In the genomic region with DNA sequence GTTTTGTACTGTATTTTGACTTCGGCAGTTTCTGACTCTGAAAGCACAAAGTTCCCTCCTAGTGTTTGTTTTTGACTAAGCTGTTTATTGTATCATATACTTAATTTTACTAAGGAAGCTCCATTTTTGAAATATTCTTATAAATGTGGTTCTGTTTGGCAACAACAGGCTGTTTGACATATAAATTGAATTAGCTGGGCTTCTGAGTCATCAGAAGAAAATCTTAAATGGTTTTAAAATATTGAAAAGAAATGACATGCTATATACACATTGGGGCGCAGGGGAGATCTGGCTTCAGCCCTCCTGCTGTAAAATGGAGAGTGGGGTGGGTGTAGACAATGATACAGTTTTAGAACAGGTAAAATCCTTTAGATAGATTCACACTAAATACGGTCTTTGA, we compare ENCODE assay signal across 1 cellular context.
A peak's percentile ranks its signal among the peaks of the same experiment; 100 is the strongest.
TF ChIP-seq lines count a peak whose summit lies in the region.

No MANE protein-coding gene starts in this region.

TF ChIP-seq in SK-N-SH, 30 proteins besides CTCF, POLR2A, EP300 and RAD21:
- TF ChIP-seq PBX3 (IDR thresholded peaks at IDR 0.05) (0 out of 2 replicates have a peak, but pooled peaks have one; percentile 9), NFIC (IDR thresholded peaks at IDR 0.05; ENCODE audit: borderline replicate concordance) (peak; percentile 18; the same call in 1 of the 2 replicates), MEF2A (IDR thresholded peaks at IDR 0.05; ENCODE audit: borderline replicate concordance, low read depth) (no peak), TCF12 (IDR thresholded peaks at IDR 0.05) (peak; percentile 23; the same call in 1 of the 2 replicates), MAX (IDR thresholded peaks at IDR 0.05; ENCODE audit: low read depth) (no peak), GABPA (IDR thresholded peaks at IDR 0.05; ENCODE audit: low read depth) (no peak), FOSL2 (IDR thresholded peaks at IDR 0.05; ENCODE audit: borderline replicate concordance, low read depth) (0 out of 2 replicates have a peak, but pooled peaks have one; percentile 20)
